ENCODE assay signal across 8 cellular contexts in genomic region chr14:64060648-64061096, GRCh38.
DNase-seq lines count a peak whose midpoint lies in the region; ATAC-seq and TF ChIP-seq lines count a peak whose summit lies in the region.

No MANE protein-coding gene starts in this region.

- peaks cover 59% of the 10 kb centered on the region for H3K36me3 Mint-ChIP-seq in activated CD4-positive, alpha-beta T cell treated with anti-CD3 and anti-CD28 coated beads, Interleukin-2, amount 10 ng/mL, durations not matched to agents 7 days and 5 days (ENCODE audit: low read depth)

- no peak overlapping the region for H3K4me3 ChIP-seq in spleen

- no peak overlapping the region for H3K27ac Mint-ChIP-seq in activated CD4-positive, alpha-beta T cell treated with anti-CD3 and anti-CD28 coated beads, Interleukin-2, amount 10 ng/mL, durations not matched to agents 7 days and 5 days

- no peak overlapping the region for H3K27ac ChIP-seq in spleen

- intact Hi-C loops in spleen (cut with DNase I; ENCODE audit: low total_unique reads) = no loop called here
- intact Hi-C loops in sciatic nerve (cut with DNase I) = no loop called here

- no peak for ATAC-seq in sciatic nerve

- H3K27me3 Mint-ChIP-seq in activated CD4-positive, alpha-beta T cell treated with anti-CD3 and anti-CD28 coated beads, Interleukin-2, amount 10 ng/mL, durations not matched to agents 7 days and 5 days = no peaks in the 10 kb centered on the region

- no peaks in the 10 kb centered on the region for H3K4me1 Mint-ChIP-seq in activated CD4-positive, alpha-beta T cell treated with anti-CD3 and anti-CD28 coated beads, Interleukin-2, amount 10 ng/mL, durations not matched to agents 7 days and 5 days

- peak in 7 of 11 experiments; percentile 9 to 42 (median 26) for TF ChIP-seq CTCF in spleen (IDR thresholded peaks at IDR 0.05 in 8 of 11, conservative IDR thresholded peaks at IDR 0.05 in 3 of 11)

- CTCF ChIA-PET in activated CD4-positive, alpha-beta T cell treated with anti-CD3 and anti-CD28 coated beads, Interleukin-2, amount 10 ng/mL, durations not matched to agents 7 days and 5 days (lab: Charles Lee) = interaction anchor here (0.6 kb wide), 1 partner anchor 17 kb away, joined by 3 read pairs; no protein-coding TSS in a partner anchor

- peak; percentile 17 to 21 for DNase-seq in activated CD4-positive, alpha-beta T cell treated with anti-CD3 and anti-CD28 coated beads, Interleukin-2, amount 50 U/mL, for 48 hours
- DNase-seq in activated CD4-positive, alpha-beta T cell treated with anti-CD3 and anti-CD28 coated beads, Interleukin-2, amount 10 ng/mL, durations not matched to agents 7 days and 5 days = no peak
- DNase-seq in NCI-H2107 treated with DMSO at 0.1 percent for 48 hours (lab: John Stamatoyannopoulos, UW; ENCODE audit: unreplicated experiment) (peak; percentile 15), erythroblast (lab: John Stamatoyannopoulos, UW) (peak; percentile 15 to 48), spleen (no peak), sciatic nerve (ENCODE audit: low spot score) (no peak), T-helper 1 cell (no peak), GM03348 (ENCODE audit: low spot score) (no peak)

- H3K27me3 ChIP-seq in spleen (replicated peaks in 1 of 7) = no peaks in the 10 kb centered on the region

- peaks cover 0 to 82% (median 12%) of the 10 kb centered on the region in 6 donors for H3K36me3 ChIP-seq in spleen

- no peaks in the 10 kb centered on the region for H3K9me3 ChIP-seq in spleen

- WGBS in spleen, 5 donors = 78 to 93% (median 90%) methylated on average over 5 of the region's 5 CpGs

- no peaks in the 10 kb centered on the region for H3K9me3 Mint-ChIP-seq in activated CD4-positive, alpha-beta T cell treated with anti-CD3 and anti-CD28 coated beads, Interleukin-2, amount 10 ng/mL, durations not matched to agents 7 days and 5 days

- H3K4me1 ChIP-seq in spleen = no peaks in the 10 kb centered on the region

- no peak for TF ChIP-seq POLR2A in erythroblast (IDR thresholded peaks at IDR 0.05; ENCODE audit: low read length)
- no peak for TF ChIP-seq POLR2A in spleen (IDR thresholded peaks at IDR 0.05)

- POLR2A ChIA-PET in activated CD4-positive, alpha-beta T cell treated with anti-CD3 and anti-CD28 coated beads, Interleukin-2, amount 10 ng/mL, durations not matched to agents 7 days and 5 days (lab: Charles Lee) = interaction anchor here (0.7 kb wide), 1 partner anchor 38 kb away, joined by 3 read pairs; no protein-coding TSS in a partner anchor

- H3K4me3 Mint-ChIP-seq in activated CD4-positive, alpha-beta T cell treated with anti-CD3 and anti-CD28 coated beads, Interleukin-2, amount 10 ng/mL, durations not matched to agents 7 days and 5 days = no peak overlapping the region

Comparison
In these comparisons a context has a peak if more than half of its experiments do, and no peak if none do; other contexts are left out.
1. DNase-seq: peak in activated CD4-positive, alpha-beta T cell treated with anti-CD3 and anti-CD28 coated beads, Interleukin-2, amount 50 U/mL, for 48 hours (2 of 2), NCI-H2107 treated with DMSO at 0.1 percent for 48 hours (single experiment) and erythroblast (2 of 2); none in activated CD4-positive, alpha-beta T cell treated with anti-CD3 and anti-CD28 coated beads, Interleukin-2, amount 10 ng/mL, durations not matched to agents 7 days and 5 days (single experiment), spleen (single experiment), sciatic nerve (single experiment), T-helper 1 cell (0 of 5) and GM03348 (single experiment).